9 cellular contexts compared by ENCODE assay signal in the genomic region with DNA sequence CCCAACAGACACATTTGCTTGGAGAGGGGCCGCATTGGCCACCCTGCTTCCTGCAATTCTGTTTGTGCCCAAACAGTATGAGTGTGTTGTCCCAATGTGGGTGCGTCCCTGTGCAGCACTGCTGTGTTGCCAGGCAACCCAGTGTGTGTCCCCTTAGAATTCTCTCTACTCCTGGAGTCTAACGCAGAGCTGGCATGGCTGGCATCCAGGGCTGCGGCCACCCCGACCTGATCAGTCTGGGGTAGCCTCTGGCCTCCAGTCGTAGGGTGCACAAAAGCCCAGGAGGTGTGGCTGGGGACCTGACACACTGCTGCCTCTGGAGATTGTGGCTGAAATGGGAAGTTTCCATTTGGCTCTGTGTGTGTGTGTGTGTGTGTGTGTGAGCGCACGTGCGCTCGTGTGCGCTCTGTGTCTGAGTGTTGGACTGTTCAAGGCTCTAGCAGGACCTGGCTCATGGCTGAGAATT. TPM values are rescaled to one million over a fixed set of nuclear protein-coding genes. Genes with fewer than 3 reads are reported as not detected.
A peak's percentile ranks its signal among the peaks of the same experiment; 100 is the strongest.
DNase-seq lines count a peak whose midpoint lies in the region; ATAC-seq and TF ChIP-seq lines count a peak whose summit lies in the region.
"Had no signal": no experiment of that assay in that cellular context is flagged by ENCODE, and none has a peak within 500 bp of the region (broad histone marks: within the 10 kb centered on the region; RNA-seq: fewer than 3 reads in every experiment).

No MANE protein-coding gene starts in this region.

- H3K9me3 ChIP-seq in left lung (no peaks in the 10 kb centered on the region), thyroid gland (no peaks in the 10 kb centered on the region)

- H3K27ac ChIP-seq in brain microvascular endothelial cell (no peak overlapping the region), left lung (peak overlapping the region; percentile 79 to 86), thyroid gland (peak overlapping the region; percentile 74 to 87 (median 80))

- no peaks in the 10 kb centered on the region for H3K36me3 ChIP-seq in brain microvascular endothelial cell (replicated peaks)
- H3K36me3 ChIP-seq in left lung: no peaks in the 10 kb centered on the region
- no peaks in the 10 kb centered on the region for H3K36me3 ChIP-seq in thyroid gland

- H3K4me3 ChIP-seq in brain microvascular endothelial cell (ENCODE audit: low read depth, low read length): no peak overlapping the region
- no peak overlapping the region for H3K4me3 ChIP-seq in left lung
- no peak overlapping the region for H3K4me3 ChIP-seq in thyroid gland (replicated peaks in 1 of 3)

- 12 to 47% methylated on average over 3 to 11 of the region's 11 CpGs for WGBS in thyroid gland, 2 donors

- peaks cover 21 to 51% of the 10 kb centered on the region in 2 donors for H3K4me1 ChIP-seq in left lung
- peaks cover 29 to 50% of the 10 kb centered on the region in 2 donors for H3K4me1 ChIP-seq in thyroid gland

- ATAC-seq in left lung (peak; percentile 36), HG03571 (IDR thresholded peaks at IDR 0.05; ENCODE audit: unreplicated experiment) (no peak), HG03280 (IDR thresholded peaks at IDR 0.05; ENCODE audit: unreplicated experiment) (no peak)

- in situ Hi-C loops in brain microvascular endothelial cell (cut with HindIII; ENCODE audit: low pct_ligation_motif_present, low sequenced_read_pairs): no loop called here

- intact Hi-C loops in left lung (cut with DNase I): no loop called here
- intact Hi-C loops in thyroid gland (cut with DNase I): no loop called here

- DNase-seq in NCI-H2029 (lab: John Stamatoyannopoulos, UW) (peak; percentile 82), NCI-H2029 treated with DMSO at 0.1 percent for 48 hours (lab: John Stamatoyannopoulos, UW) (no peak), brain microvascular endothelial cell (peak; percentile 7), left lung (peak in 1 of 2 donors; percentile 63), thyroid gland (peak; percentile 37 to 58), HPDE6-E6E7 (ENCODE audit: extremely low spot score) (no peak)
- DNase-seq: NCI-H2081 treated with DMSO at 0.1 percent for 48 hours had no signal

- TF ChIP-seq CTCF in brain microvascular endothelial cell (IDR thresholded peaks at IDR 0.05; ENCODE audit: low read depth, low read length, missing control alignments) (peak; percentile 13), left lung (IDR thresholded peaks at IDR 0.05) (no peak), thyroid gland (IDR thresholded peaks at IDR 0.05) (no peak)

- no peak for TF ChIP-seq POLR2A in thyroid gland (IDR thresholded peaks at IDR 0.05)

- no peaks in the 10 kb centered on the region for H3K27me3 ChIP-seq in brain microvascular endothelial cell (replicated peaks)
- H3K27me3 ChIP-seq in left lung: no peaks in the 10 kb centered on the region
- H3K27me3 ChIP-seq in thyroid gland: no peaks in the 10 kb centered on the region

RNA-seq across cellular contexts. Expression of gene TEX44, which starts 48.0 kb away (rescaled TPM):
- total RNA-seq in left lung (not detected), thyroid gland (under 1 TPM in 1 of 4 donors, not detected in 3; 0.54 TPM)

Comparison
In these comparisons a context has a peak if more than half of its experiments do, and no peak if none do; other contexts are left out.
1. DNase-seq: peak in NCI-H2029 (single experiment), brain microvascular endothelial cell (single experiment) and thyroid gland (2 of 2); none in NCI-H2029 treated with DMSO at 0.1 percent for 48 hours (single experiment) and HPDE6-E6E7 (single experiment).